15 cellular contexts compared by ENCODE assay signal in genomic region chr3:114974387-114974786, GRCh38.
A peak's percentile ranks its signal among the peaks of the same experiment; 100 is the strongest.
DNase-seq lines count a peak whose midpoint lies in the region; ATAC-seq, FAIRE-seq and TF ChIP-seq lines count a peak whose summit lies in the region.
"Had no signal": no experiment of that assay in that cellular context is flagged by ENCODE, and none has a peak within 500 bp of the region (broad histone marks: within the 10 kb centered on the region; RNA-seq: fewer than 3 reads in every experiment).

No MANE protein-coding gene starts in this region.

- no peaks in the 10 kb centered on the region for H3K9me3 ChIP-seq in kidney (ENCODE audit: control insufficient read depth in 1 of 2, low read length in 2 of 2)
- H3K9me3 ChIP-seq: spleen had no signal

- intact Hi-C loops in kidney (cut with DNase I), result no loop called here

- H3K9me3 Mint-ChIP-seq in nephron progenitor cell, result no peaks in the 10 kb centered on the region

- no peak overlapping the region for H3K27ac ChIP-seq in kidney (ENCODE audit: low read depth in 2 of 2, low read length in 2 of 2)
- H3K27ac ChIP-seq: HL-60, spleen had no signal

- H3K36me3 Mint-ChIP-seq in nephron progenitor cell (ENCODE audit: low read depth), result no peaks in the 10 kb centered on the region

- H3K4me3 ChIP-seq in kidney (ENCODE audit: low read length in 2 of 2), result no peak overlapping the region
- H3K4me3 ChIP-seq: spleen had no signal

- H3K4me1 Mint-ChIP-seq in nephron progenitor cell, result peaks cover 5% of the 10 kb centered on the region

- no peaks in the 10 kb centered on the region for H3K36me3 ChIP-seq in kidney (ENCODE audit: control insufficient read depth in 1 of 2, insufficient read depth in 2 of 2, low read length in 2 of 2)

- peak; percentile 18 for DNase-seq in GM10248 (ENCODE audit: extremely low spot score)
- DNase-seq in kidney, result no peak
- DNase-seq in COLO668 (lab: John Stamatoyannopoulos, UW; ENCODE audit: unreplicated experiment), result no peak
- no peak for DNase-seq in nephron progenitor cell
- no peak for DNase-seq in activated naive CD4-positive, alpha-beta T cell treated with anti-CD3 and anti-CD28 coated beads, Interleukin-2, amount 50 U/mL, for 16 hours
- DNase-seq: activated T-cell treated with anti-CD3 and anti-CD28 coated beads, Interleukin-2, amount 50 U/mL, for 48 hours; glutamatergic neuron; MV-4-11; spleen had no signal

- no peak overlapping the region for H3K27ac Mint-ChIP-seq in nephron progenitor cell

- H3K4me3 Mint-ChIP-seq in nephron progenitor cell, result no peak overlapping the region

- H3K9ac ChIP-seq in kidney (ENCODE audit: low read length in 2 of 2), result no peak overlapping the region

- POLR2A ChIA-PET in GM10248 (lab: Yijun Ruan, JAX), result no interaction called here

- no peak for FAIRE-seq in kidney (lab: Jason Lieb, UNC)
- FAIRE-seq: endometrium had no signal

- no peaks in the 10 kb centered on the region for H3K4me1 ChIP-seq in kidney (ENCODE audit: control insufficient read depth in 1 of 2, insufficient read depth in 1 of 2, low read depth in 1 of 2, low read length in 2 of 2)
- H3K4me1 ChIP-seq: spleen had no signal

- peak; percentile 89 for ATAC-seq in GM19025 (IDR thresholded peaks at IDR 0.05; ENCODE audit: low read depth, unreplicated experiment)
- peak; percentile 78 for ATAC-seq in GM21737 (IDR thresholded peaks at IDR 0.05; ENCODE audit: unreplicated experiment)
- peak; percentile 68 for ATAC-seq in HG03139 (IDR thresholded peaks at IDR 0.05; ENCODE audit: unreplicated experiment)

- CTCF ChIA-PET in GM10248 (lab: Yijun Ruan, JAX), result interaction anchor here (1.3 to 1.9 kb wide), 3 partner anchors 14 to 683 kb away, joined by 3 to 4 read pairs (median 4); no protein-coding TSS in a partner anchor

- no peaks in the 10 kb centered on the region for H3K27me3 Mint-ChIP-seq in nephron progenitor cell (ENCODE audit: low read depth, poor library complexity)
- H3K27me3 Mint-ChIP-seq: brain had no signal

- TF ChIP-seq CTCF in GM10248 (IDR thresholded peaks at IDR 0.05; ENCODE audit: control extremely low read depth, extremely low read depth, low read depth, missing control alignments) (no peak), kidney (IDR thresholded peaks at IDR 0.05; ENCODE audit: borderline replicate concordance, extremely low read depth, insufficient read depth) (no peak), nephron progenitor cell (IDR thresholded peaks at IDR 0.05) (no peak)
